1 cellular context compared by ENCODE assay signal in genomic region chr11:124746621-124747243, GRCh38.
TF ChIP-seq lines count a peak whose summit lies in the region.

No MANE protein-coding gene starts in this region.

TF ChIP-seq in HepG2, 621 proteins besides CTCF, POLR2A, EP300 and RAD21 (continued from another document and continues in another):
- TF ChIP-seq HINFP (CRISPR knock-in tag; IDR thresholded peaks at IDR 0.05; ENCODE audit: low read depth) (no peak), TFAP4 (IDR thresholded peaks at IDR 0.05; ENCODE audit: borderline replicate concordance, low read depth) (no peak), ZNF44 (CRISPR knock-in tag; IDR thresholded peaks at IDR 0.05) (no peak), ZBED4 (CRISPR knock-in tag; IDR thresholded peaks at IDR 0.05; ENCODE audit: borderline replicate concordance) (peak; percentile 28; the same call in 1 of the 2 replicates), FUBP1 (CRISPR knock-in tag; IDR thresholded peaks at IDR 0.05; ENCODE audit: borderline replicate concordance) (no peak), MAFG (CRISPR knock-in tag; IDR thresholded peaks at IDR 0.05) (no peak), KMT2A (CRISPR knock-in tag; IDR thresholded peaks at IDR 0.05) (no peak), UBTF (CRISPR knock-in tag; IDR thresholded peaks at IDR 0.05) (peak; percentile 42; the same call in 1 of the 2 replicates), CCAR2 (optimal IDR thresholded peaks at IDR 0.05; ENCODE audit: low read depth, low read length) (no peak), SNAPC5 (CRISPR knock-in tag; IDR thresholded peaks at IDR 0.05; ENCODE audit: borderline replicate concordance) (no peak), KMT2B (CRISPR knock-in tag; IDR thresholded peaks at IDR 0.05) (peak; percentile 18; the same call in 1 of the 2 replicates), TRAFD1 (CRISPR knock-in tag; IDR thresholded peaks at IDR 0.05; ENCODE audit: borderline replicate concordance) (peak; percentile 60; the same call in 1 of the 2 replicates), SMC3 (IDR thresholded peaks at IDR 0.05; ENCODE audit: low read length) (no peak), DRAP1 (CRISPR knock-in tag; IDR thresholded peaks at IDR 0.05) (peak; percentile 38; the same call in 1 of the 2 replicates), MEIS2 (CRISPR knock-in tag; IDR thresholded peaks at IDR 0.05) (peak; percentile 36; the same call in 1 of the 2 replicates), WIZ (CRISPR knock-in tag; IDR thresholded peaks at IDR 0.05) (0 out of 2 replicates have a peak, but pooled peaks have one; percentile 69), TEAD2 (CRISPR knock-in tag; IDR thresholded peaks at IDR 0.05) (no peak), NFKB2 (CRISPR knock-in tag; IDR thresholded peaks at IDR 0.05; ENCODE audit: borderline replicate concordance) (peak; percentile 47; the same call in 1 of the 2 replicates), CAMTA2 (CRISPR knock-in tag; IDR thresholded peaks at IDR 0.05; ENCODE audit: borderline replicate concordance) (no peak), NONO (IDR thresholded peaks at IDR 0.05) (no peak), NONO (CRISPR knock-in tag; conservative IDR thresholded peaks at IDR 0.05) (peak; percentile 29; the same call in 1 of the 2 replicates), ZNF577 (CRISPR knock-in tag; IDR thresholded peaks at IDR 0.05; ENCODE audit: borderline replicate concordance, low read depth) (no peak), ZBTB40 (IDR thresholded peaks at IDR 0.05) (no peak), ZBTB40 (CRISPR knock-in tag; IDR thresholded peaks at IDR 0.05) (peak; percentile 82; the same call in 1 of the 2 replicates), GABPB1 (CRISPR knock-in tag; IDR thresholded peaks at IDR 0.05) (peak; percentile 69), CBX5 (CRISPR knock-in tag; IDR thresholded peaks at IDR 0.05; ENCODE audit: borderline replicate concordance) (no peak), RXRA (CRISPR knock-in tag; IDR thresholded peaks at IDR 0.05) (no peak), MED1 (CRISPR knock-in tag; IDR thresholded peaks at IDR 0.05) (peak; percentile 54), HDAC2 (CRISPR knock-in tag; IDR thresholded peaks at IDR 0.05) (0 out of 2 replicates have a peak, but pooled peaks have one; percentile 64), NFRKB (IDR thresholded peaks at IDR 0.05) (no peak)
